1 cellular context compared by ENCODE assay signal in genomic region chr22:38753894-38754246, GRCh38.
TF ChIP-seq lines count a peak whose summit lies in the region.

No MANE protein-coding gene starts in this region.

TF ChIP-seq in WTC11, 78 proteins besides CTCF, POLR2A, EP300 and RAD21 (continued from another document):
- TF ChIP-seq, protein P1, sequence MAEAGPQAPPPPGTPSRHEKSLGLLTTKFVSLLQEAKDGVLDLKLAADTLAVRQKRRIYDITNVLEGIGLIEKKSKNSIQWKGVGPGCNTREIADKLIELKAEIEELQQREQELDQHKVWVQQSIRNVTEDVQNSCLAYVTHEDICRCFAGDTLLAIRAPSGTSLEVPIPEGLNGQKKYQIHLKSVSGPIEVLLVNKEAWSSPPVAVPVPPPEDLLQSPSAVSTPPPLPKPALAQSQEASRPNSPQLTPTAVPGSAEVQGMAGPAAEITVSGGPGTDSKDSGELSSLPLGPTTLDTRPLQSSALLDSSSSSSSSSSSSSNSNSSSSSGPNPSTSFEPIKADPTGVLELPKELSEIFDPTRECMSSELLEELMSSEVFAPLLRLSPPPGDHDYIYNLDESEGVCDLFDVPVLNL (CRISPR knock-in tag; IDR thresholded peaks at IDR 0.05; ENCODE audit: borderline replicate concordance, low read depth), result no peak
- TF ChIP-seq, protein P2, sequence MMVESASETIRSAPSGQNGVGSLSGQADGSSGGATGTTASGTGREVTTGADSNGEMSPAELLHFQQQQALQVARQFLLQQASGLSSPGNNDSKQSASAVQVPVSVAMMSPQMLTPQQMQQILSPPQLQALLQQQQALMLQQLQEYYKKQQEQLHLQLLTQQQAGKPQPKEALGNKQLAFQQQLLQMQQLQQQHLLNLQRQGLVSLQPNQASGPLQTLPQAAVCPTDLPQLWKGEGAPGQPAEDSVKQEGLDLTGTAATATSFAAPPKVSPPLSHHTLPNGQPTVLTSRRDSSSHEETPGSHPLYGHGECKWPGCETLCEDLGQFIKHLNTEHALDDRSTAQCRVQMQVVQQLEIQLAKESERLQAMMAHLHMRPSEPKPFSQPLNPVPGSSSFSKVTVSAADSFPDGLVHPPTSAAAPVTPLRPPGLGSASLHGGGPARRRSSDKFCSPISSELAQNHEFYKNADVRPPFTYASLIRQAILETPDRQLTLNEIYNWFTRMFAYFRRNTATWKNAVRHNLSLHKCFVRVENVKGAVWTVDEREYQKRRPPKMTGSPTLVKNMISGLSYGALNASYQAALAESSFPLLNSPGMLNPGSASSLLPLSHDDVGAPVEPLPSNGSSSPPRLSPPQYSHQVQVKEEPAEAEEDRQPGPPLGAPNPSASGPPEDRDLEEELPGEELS (CRISPR knock-in tag; IDR thresholded peaks at IDR 0.05), result no peak
- no peak for TF ChIP-seq ATF3 (CRISPR knock-in tag; conservative IDR thresholded peaks at IDR 0.05)
